8 cellular contexts compared by ENCODE assay signal in genomic region chr16:73020409-73020884, GRCh38. TPM values are rescaled to one million over a fixed set of nuclear protein-coding genes. Genes with fewer than 3 reads are reported as not detected.
A peak's percentile ranks its signal among the peaks of the same experiment; 100 is the strongest.
DNase-seq lines count a peak whose midpoint lies in the region; ATAC-seq and TF ChIP-seq lines count a peak whose summit lies in the region.

No MANE protein-coding gene starts in this region.

- H3K4me2 ChIP-seq in GM23248 (ENCODE audit: unreplicated experiment), result peak overlapping the region; percentile 84

- peaks cover 29% of the 10 kb centered on the region for H3K4me1 ChIP-seq in GM23248 (ENCODE audit: insufficient read depth)
- peaks cover 31% of the 10 kb centered on the region for H3K4me1 ChIP-seq in RWPE2 (ENCODE audit: insufficient read depth, poor library complexity, severe bottlenecking)
- H3K4me1 ChIP-seq in gastroesophageal sphincter, result peaks cover 0 to 92% (median 31%) of the 10 kb centered on the region in 3 donors

- 0 out of 2 replicates have a peak overlapping the region, but pooled peaks have one; percentile 14 for H2AFZ ChIP-seq in GM23248

- H3K27me3 ChIP-seq in GM23248 (replicated peaks; ENCODE audit: insufficient read depth) (no peaks in the 10 kb centered on the region), RWPE2 (ENCODE audit: insufficient read depth, poor library complexity, severe bottlenecking) (no peaks in the 10 kb centered on the region), gastroesophageal sphincter (no peaks in the 10 kb centered on the region)

- WGBS in GM23248 (ENCODE audit: low coverage in 1 of 2, low lambda C conversion rate in 2 of 2, missing lambda C conversion rate in 2 of 2), 2 experiments, result 25% methylated on average over 12 of the region's 12 CpGs
- WGBS in gastroesophageal sphincter (ENCODE audit: low coverage in 1 of 2), 2 donors, result 62 to 69% methylated on average over 10 to 12 of the region's 12 CpGs

- H3K9me2 ChIP-seq in GM23248 (ENCODE audit: insufficient read depth), result no peaks in the 10 kb centered on the region

- no peak overlapping the region for H3K9ac ChIP-seq in GM23248

- H3K4me3 ChIP-seq in GM23248, result peak overlapping the region; percentile 41
- H3K4me3 ChIP-seq in RWPE2 (ENCODE audit: severe bottlenecking), result no peak overlapping the region
- H3K4me3 ChIP-seq in gastroesophageal sphincter, result no peak overlapping the region
- no peak overlapping the region for H3K4me3 ChIP-seq in skeletal muscle cell (ENCODE audit: low read depth, low read length)

- TF ChIP-seq CTCF in RWPE2 (IDR thresholded peaks at IDR 0.05; ENCODE audit: poor library complexity, severe bottlenecking) (no peak), gastroesophageal sphincter (IDR thresholded peaks at IDR 0.05) (no peak)

- H3K27ac ChIP-seq in GM23248 (peak overlapping the region; percentile 57), RWPE2 (ENCODE audit: poor library complexity, severe bottlenecking) (peak overlapping the region; percentile 58), gastroesophageal sphincter (peak overlapping the region in 3 of 4 donors; percentile 43 to 55 (median 49))

- peak; percentile 92 for DNase-seq in GM23248
- peak; percentile 81 for DNase-seq in RWPE2 (ENCODE audit: low spot score)
- DNase-seq in skeletal muscle cell (ENCODE audit: low read depth), result peak; percentile 99
- no peak for DNase-seq in GM19240 (ENCODE audit: insufficient read length, low spot score)
- no peak for DNase-seq in activated gamma-delta T cell (lab: John Stamatoyannopoulos, UW)
- DNase-seq in NCI-H2227 treated with DMSO at 0.1 percent for 48 hours (lab: John Stamatoyannopoulos, UW), result no peak

- H3K9me3 ChIP-seq in GM23248 (ENCODE audit: low read depth) (no peaks in the 10 kb centered on the region), RWPE2 (ENCODE audit: severe bottlenecking) (no peaks in the 10 kb centered on the region), gastroesophageal sphincter (no peaks in the 10 kb centered on the region)

- in situ Hi-C loops in GM23248 (cut with MboI), result no loop called here

- H3K36me3 ChIP-seq in GM23248 (ENCODE audit: low read depth) (no peaks in the 10 kb centered on the region), RWPE2 (ENCODE audit: low read depth) (no peaks in the 10 kb centered on the region), gastroesophageal sphincter (no peaks in the 10 kb centered on the region)

- no peak for TF ChIP-seq POLR2A in gastroesophageal sphincter (IDR thresholded peaks at IDR 0.05)

- H3K79me2 ChIP-seq in GM23248 (ENCODE audit: insufficient read depth), result peaks cover 99% of the 10 kb centered on the region

- H3F3A ChIP-seq in GM23248 (ENCODE audit: insufficient read depth), result peaks cover 23% of the 10 kb centered on the region

- H4K20me1 ChIP-seq in GM23248 (ENCODE audit: insufficient read depth), result peaks cover 9% of the 10 kb centered on the region; the same call in 1 of the 2 replicates

- peak; percentile 59 for ATAC-seq in RWPE2 (ENCODE audit: low read depth)
- peak; percentile 86 for ATAC-seq in gastroesophageal sphincter
- ATAC-seq in GM19397 (IDR thresholded peaks at IDR 0.05; ENCODE audit: unreplicated experiment), result no peak

- TF ChIP-seq EP300 in gastroesophageal sphincter (IDR thresholded peaks at IDR 0.05), result no peak

RNA-seq across cellular contexts. Expression of gene ZFHX3, which starts 27.5 kb away (rescaled TPM):
- 2.7 and 3.9 TPM in 2 replicates for total RNA-seq in GM23248 (2014; rRNA removed; shearing (Covaris generic))
- polyA plus RNA-seq in GM23248 (2016; fragmentation: Nextera tagmentation; extraction: Ambion mirVana), result 2.8 and 2.9 TPM in 2 replicates
- total RNA-seq in gastroesophageal sphincter, result 10 to 100 TPM; 24.0 to 47.1 (median 29.5) TPM

Comparison
In these comparisons a context has a peak if more than half of its experiments do, and no peak if none do; other contexts are left out.
1. DNase-seq: peak in GM23248 (single experiment), RWPE2 (single experiment) and skeletal muscle cell (single experiment); none in GM19240 (single experiment), activated gamma-delta T cell (single experiment) and NCI-H2227 treated with DMSO at 0.1 percent for 48 hours (single experiment).
2. Peak in every context shown above with its lines, with median percentiles within 50 percentile points of each other: H3K27ac ChIP-seq.